In genomic region chr4:76974150-76974549, GRCh38 we compare ENCODE assay signal across 1 cellular context.
TF ChIP-seq lines count a peak whose summit lies in the region.

No MANE protein-coding gene starts in this region.

TF ChIP-seq in WTC11, 78 proteins besides CTCF, POLR2A, EP300 and RAD21 (continued from another document):
- no peak for TF ChIP-seq FOXP4 (CRISPR knock-in tag; IDR thresholded peaks at IDR 0.05)
- TF ChIP-seq ZNF396 (CRISPR knock-in tag; IDR thresholded peaks at IDR 0.05; ENCODE audit: borderline replicate concordance) = no peak
- no peak for TF ChIP-seq ERG (CRISPR knock-in tag; IDR thresholded peaks at IDR 0.05)
- TF ChIP-seq GTF2I (CRISPR knock-in tag; conservative IDR thresholded peaks at IDR 0.05) = no peak
- no peak for TF ChIP-seq PRRX2 (CRISPR knock-in tag; IDR thresholded peaks at IDR 0.05)
TF ChIP-seq in WTC11: peak in this region for 0.
